ENCODE assay signal across 24 cellular contexts in the genomic region with DNA sequence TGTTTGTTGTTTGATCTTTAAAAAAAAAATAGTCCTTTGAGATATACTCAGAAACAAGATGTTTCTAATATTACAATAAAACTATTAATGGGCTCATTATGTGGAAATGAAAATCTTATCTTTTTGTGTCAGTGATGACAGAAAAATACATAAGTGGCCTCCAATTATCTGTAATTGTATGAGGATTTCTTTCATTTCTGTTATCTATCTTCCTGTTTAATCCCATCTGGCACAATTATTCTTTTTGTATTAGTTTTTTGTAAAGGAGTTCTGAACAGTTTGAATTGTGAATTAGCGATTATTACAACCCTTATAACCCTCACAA.
"Had no signal": no experiment of that assay in that cellular context is flagged by ENCODE, and none has a peak within 500 bp of the region (broad histone marks: within the 10 kb centered on the region; RNA-seq: fewer than 3 reads in every experiment).

No MANE protein-coding gene starts in this region.

- H3K4me2 ChIP-seq: smooth muscle cell had no signal

- H3K36me3 ChIP-seq: gastrocnemius medialis, lower lobe of right lung, right lobe of liver, suprapubic skin, thyroid gland, vagina had no signal

- DNase-seq: effector CD8-positive, alpha-beta T cell; endodermal cell; foreskin fibroblast; gastrocnemius medialis; head of caudate nucleus; left ventricle myocardium superior; lower lobe of right lung; naive thymus-derived CD8-positive, alpha-beta T cell; nephron progenitor cell; nucleus accumbens; right lobe of liver; stimulated activated CD4-positive, alpha-beta T cell treated with anti-CD3 and anti-CD28 coated beads, Interleukin-12 subunit alpha, Interleukin-12 subunit beta, amount 100 ng/mL, for 4 hours; stimulated activated CD4-positive, alpha-beta T cell treated with anti-CD3 and anti-CD28 coated beads, Interleukin-1b, Interleukin-23, amount 100 ng/mL, for 48 hours; stimulated activated CD4-positive, alpha-beta T cell treated with anti-CD3 and anti-CD28 coated beads, Interleukin-4, amount 100 ng/mL, for 1 hour; stimulated activated CD8-positive, alpha-beta memory T cell treated with anti-CD3 and anti-CD28 coated beads, Interleukin-4, amount 100 ng/mL, for 48 hours; stimulated activated naive CD4-positive, alpha-beta T cell; stimulated activated naive CD8-positive, alpha-beta T cell treated with anti-CD3 and anti-CD28 coated beads, Interleukin-15, amount 100 ng/mL, for 72 hours; thyroid gland; trophoblast cell had no signal

- H3K9me3 ChIP-seq: gastrocnemius medialis, right lobe of liver, thyroid gland, vagina had no signal

- H3K4me1 ChIP-seq: gastrocnemius medialis, lower lobe of right lung, right lobe of liver, suprapubic skin, thyroid gland, vagina had no signal

- H3K27ac ChIP-seq: epithelial cell of prostate, gastrocnemius medialis, lower lobe of right lung, right lobe of liver, suprapubic skin, thyroid gland, vagina had no signal

- ATAC-seq: esophagus mucosa; gastrocnemius medialis; left ventricle myocardium superior; lower lobe of right lung; naive thymus-derived CD8-positive, alpha-beta T cell; right lobe of liver; stimulated activated naive CD8-positive, alpha-beta T cell treated with anti-CD3 and anti-CD28 coated beads, Interleukin-15, amount 100 ng/mL, for 72 hours had no signal

- H3K4me3 ChIP-seq: gastrocnemius medialis, lower lobe of right lung, right lobe of liver, smooth muscle cell, suprapubic skin, thyroid gland, vagina had no signal

- H3K27me3 ChIP-seq: gastrocnemius medialis, right lobe of liver, suprapubic skin, thyroid gland, vagina had no signal
